In genomic region chr9:98132806-98133631, GRCh38 we compare ENCODE assay signal across 1 cellular context.
TF ChIP-seq lines count a peak whose summit lies in the region.

No MANE protein-coding gene starts in this region.

TF ChIP-seq in H1, 55 proteins besides CTCF, POLR2A, EP300 and RAD21:
- TF ChIP-seq CTBP2 (IDR thresholded peaks at IDR 0.05; ENCODE audit: borderline replicate concordance, insufficient read depth, insufficient read length, low read length) = no peak
- no peak for TF ChIP-seq SP1 (IDR thresholded peaks at IDR 0.05; ENCODE audit: low read depth, low read length)
- TF ChIP-seq TBP (IDR thresholded peaks at IDR 0.05; ENCODE audit: low read depth, low read length) = no peak
- TF ChIP-seq YY1 (IDR thresholded peaks at IDR 0.05; ENCODE audit: low read depth, low read length) = 0 out of 2 replicates have a peak, but pooled peaks have one; percentile 6
- TF ChIP-seq TCF12 (IDR thresholded peaks at IDR 0.05; ENCODE audit: low read depth, low read length) = 0 out of 2 replicates have a peak, but pooled peaks have one; percentile 36
- no peak for TF ChIP-seq JUND (IDR thresholded peaks at IDR 0.05; ENCODE audit: low read length)
